16 cellular contexts compared by ENCODE assay signal in the genomic region with DNA sequence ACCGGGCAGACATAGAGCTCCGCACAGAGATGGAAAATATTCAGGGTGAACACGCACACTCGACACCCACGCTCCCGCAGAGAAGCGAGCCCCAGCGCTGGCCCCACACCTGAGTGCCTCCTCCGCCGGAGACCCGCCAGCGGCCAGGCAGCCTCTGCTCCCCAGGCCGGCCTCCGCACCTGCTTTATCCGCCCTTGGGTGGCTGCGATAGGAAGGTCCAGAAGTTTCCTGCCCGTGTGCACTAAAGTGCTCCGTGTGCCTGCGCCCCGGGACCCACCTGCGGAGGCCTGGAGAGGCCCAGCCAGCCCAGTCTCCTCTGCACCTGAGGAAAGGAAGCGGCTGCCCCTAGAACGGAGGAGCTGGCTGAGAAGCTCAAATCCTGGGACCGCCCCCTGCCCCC. TPM values are rescaled to one million over a fixed set of nuclear protein-coding genes. Genes with fewer than 3 reads are reported as not detected.
DNase-seq lines count a peak whose midpoint lies in the region; TF ChIP-seq lines count a peak whose summit lies in the region.
"Had no signal": no experiment of that assay in that cellular context is flagged by ENCODE, and none has a peak within 500 bp of the region (broad histone marks: within the 10 kb centered on the region; RNA-seq: fewer than 3 reads in every experiment).

No MANE protein-coding gene starts in this region.

- peak; percentile 46 for DNase-seq in H7
- DNase-seq in coronary artery (ENCODE audit: low spot score) = peak; percentile 69
- no peak for DNase-seq in neuronal stem cell (ENCODE audit: low spot score)
- peak; percentile 68 for DNase-seq in spleen
- no peak for DNase-seq in glomerular visceral epithelial cell (ENCODE audit: extremely low spot score)
- DNase-seq in activated CD4-positive, alpha-beta T cell treated with anti-CD3 and anti-CD28 coated beads for 48 hours = no peak
- no peak for DNase-seq in ureter (ENCODE audit: low spot score)
- DNase-seq: C1 segment of cervical spinal cord; Calu3; CD4-positive, alpha-beta memory T cell; COR-L47; DMS53; DMS79 treated with DMSO at 0.1 percent for 48 hours; GF-D8; GOT3; HFFc6 had no signal

- TF ChIP-seq CTCF in coronary artery (IDR thresholded peaks at IDR 0.05) (no peak), spleen (IDR thresholded peaks at IDR 0.05 in 8 of 11, conservative IDR thresholded peaks at IDR 0.05 in 3 of 11) (no peak)

- no peak overlapping the region for H2BK5ac ChIP-seq in neuronal stem cell (ENCODE audit: low read length)

- H3K4me2 ChIP-seq in neuronal stem cell (ENCODE audit: insufficient read depth, low read length, poor library complexity, severe bottlenecking) = no peak overlapping the region

- H2AFZ ChIP-seq in neuronal stem cell (ENCODE audit: low read length) = no peak overlapping the region

- no peak overlapping the region for H4K91ac ChIP-seq in neuronal stem cell (ENCODE audit: low read depth, low read length, poor library complexity)

- H3K18ac ChIP-seq in neuronal stem cell (ENCODE audit: low read length) = no peak overlapping the region

- H3K9me3 ChIP-seq in neuronal stem cell (replicated peaks in 1 of 2; ENCODE audit: control insufficient read depth in 2 of 2, insufficient read depth in 1 of 2, low read depth in 1 of 2, low read length in 2 of 2) (no peaks in the 10 kb centered on the region), spleen (no peaks in the 10 kb centered on the region)

- no peak overlapping the region for H3K9ac ChIP-seq in neuronal stem cell (ENCODE audit: low read depth, low read length, poor library complexity)

- peaks cover 2 to 3% of the 10 kb centered on the region in 2 donors for H3K4me1 ChIP-seq in neuronal stem cell (ENCODE audit: control insufficient read depth in 2 of 2, insufficient read depth in 1 of 2, low read depth in 1 of 2, low read length in 2 of 2)
- H3K4me1 ChIP-seq in spleen = peaks cover 0 to 16% (median 7%) of the 10 kb centered on the region in 6 donors

- no CpG with 5 or more reads among the region's 24 CpGs for WGBS in neuronal stem cell (ENCODE audit: extremely low coverage in 2 of 2, insufficient read length in 2 of 2, insufficient replicate concordance in 1 of 2), 2 donors
- WGBS in spleen, 5 donors = 86 to 96% (median 89%) methylated on average over 13 to 24 of the region's 24 CpGs

- H3K23ac ChIP-seq in neuronal stem cell (ENCODE audit: low read depth, low read length, poor library complexity) = peak overlapping the region; percentile 30

- no peak overlapping the region for H3K4ac ChIP-seq in neuronal stem cell (ENCODE audit: low read length)

- TF ChIP-seq POLR2A in spleen (IDR thresholded peaks at IDR 0.05) = no peak

- H3K27me3 ChIP-seq in H7 (ENCODE audit: control insufficient read depth, insufficient read depth, low read length) (peaks cover 11% of the 10 kb centered on the region), neuronal stem cell (ENCODE audit: control insufficient read depth in 3 of 3, insufficient read depth in 3 of 3, low read depth in 1 of 3, low read length in 3 of 3) (peaks cover 0 to 58% (median 2%) of the 10 kb centered on the region in 3 experiments), spleen (replicated peaks in 1 of 7) (peaks cover 0 to 96% (median 57%) of the 10 kb centered on the region in 7 donors)

- no peak overlapping the region for H2BK120ac ChIP-seq in neuronal stem cell (ENCODE audit: low read depth, low read length)

- no peaks in the 10 kb centered on the region for H3K36me3 ChIP-seq in H7 (replicated peaks; ENCODE audit: control insufficient read depth, insufficient read depth, low read length)
- H3K36me3 ChIP-seq in neuronal stem cell (replicated peaks in 1 of 2; ENCODE audit: control insufficient read depth in 2 of 2, insufficient read depth in 2 of 2, low read length in 2 of 2) = no peaks in the 10 kb centered on the region
- no peaks in the 10 kb centered on the region for H3K36me3 ChIP-seq in spleen

- peak overlapping the region; percentile 43 for H2AK5ac ChIP-seq in neuronal stem cell (ENCODE audit: low read depth, low read length)

- H3K79me1 ChIP-seq in neuronal stem cell (ENCODE audit: low read depth, low read length) = no peaks in the 10 kb centered on the region

- no peak overlapping the region for H2BK15ac ChIP-seq in neuronal stem cell (ENCODE audit: low read length)

- no peak overlapping the region for H3K4me3 ChIP-seq in H7 (ENCODE audit: insufficient read depth, low read depth, low read length)
- H3K4me3 ChIP-seq in coronary artery = no peak overlapping the region
- no peak overlapping the region for H3K4me3 ChIP-seq in neuronal stem cell (ENCODE audit: low read length in 2 of 2)
- no peak overlapping the region for H3K4me3 ChIP-seq in spleen

- H3K14ac ChIP-seq in neuronal stem cell (ENCODE audit: low read length) = no peak overlapping the region

- H2BK12ac ChIP-seq in neuronal stem cell (ENCODE audit: low read length) = no peak overlapping the region

- intact Hi-C loops in spleen (cut with DNase I; ENCODE audit: low total_unique reads) = loop anchor here (5.0 kb wide), 2 partner anchors 753 to 1033 kb away; no protein-coding TSS in a partner anchor

- H3K27ac ChIP-seq in coronary artery = no peak overlapping the region
- H3K27ac ChIP-seq in neuronal stem cell (replicated peaks; ENCODE audit: low read length) = no peak overlapping the region
- no peak overlapping the region for H3K27ac ChIP-seq in spleen

- no peak overlapping the region for H4K8ac ChIP-seq in neuronal stem cell (ENCODE audit: low read depth, low read length)

RNA-seq across cellular contexts. Expression of gene FOXC1, which starts 10.8 kb away (rescaled TPM):
- 3.7 and 6.8 TPM in 2 replicates for total RNA-seq in H7 (2014; rRNA removed; shearing (Covaris generic))
- 0.52 TPM for polyA plus RNA-seq in neuronal stem cell (2013, experiment 1 of 2)
- 0.53 TPM for polyA plus RNA-seq in neuronal stem cell (2013, experiment 2 of 2)
- 1 to 10 TPM in 1 of 7 donors, under 1 TPM in 6; 0.37 to 1.1 (median 0.58) TPM for total RNA-seq in spleen
- polyA plus RNA-seq in spleen = under 1 TPM; 0.20 to 0.67 (median 0.53) TPM
- total RNA-seq in ureter = 41.9 TPM
- total RNA-seq: CD4-positive, alpha-beta memory T cell had no signal
- polyA plus RNA-seq: CD4-positive, alpha-beta memory T cell had no signal

Comparison
In these comparisons a context has a peak if more than half of its experiments do, and no peak if none do; other contexts are left out.
1. DNase-seq: peak in H7 (single experiment), coronary artery (single experiment) and spleen (single experiment); none in neuronal stem cell (single experiment), glomerular visceral epithelial cell (single experiment), activated CD4-positive, alpha-beta T cell treated with anti-CD3 and anti-CD28 coated beads for 48 hours (single experiment) and ureter (single experiment).